In genomic region chr12:15584366-15585041, GRCh38 we compare ENCODE assay signal across 8 cellular contexts.
DNase-seq lines count a peak whose midpoint lies in the region; ATAC-seq and TF ChIP-seq lines count a peak whose summit lies in the region.

No MANE protein-coding gene starts in this region.

- peak; percentile 69 for DNase-seq in AG09319 (ENCODE audit: extremely low read depth, low read depth)
- peak; percentile 84 for DNase-seq in GM12865 (ENCODE audit: low read depth)
- DNase-seq in SW480 (ENCODE audit: low spot score) = peak; percentile 47
- DNase-seq in fibroblast of mammary gland (ENCODE audit: low read depth) = peak; percentile 83
- DNase-seq in pons (ENCODE audit: low spot score) = peak; percentile 91

- H3K4me3 ChIP-seq in GM12865 (ENCODE audit: low read depth, low read length) = no peak overlapping the region
- H3K4me3 ChIP-seq in fibroblast of mammary gland (ENCODE audit: control insufficient read depth, low read depth, low read length) = no peak overlapping the region

- ATAC-seq in GM21786 (IDR thresholded peaks at IDR 0.05; ENCODE audit: unreplicated experiment) (no peak), HG03196 (IDR thresholded peaks at IDR 0.05; ENCODE audit: unreplicated experiment) (no peak)

- TF ChIP-seq CTCF in AG09319 (IDR thresholded peaks at IDR 0.05; ENCODE audit: low read depth, low read length) = peak; percentile 72
- TF ChIP-seq CTCF in GM12865 (IDR thresholded peaks at IDR 0.05; ENCODE audit: insufficient read depth, low read depth, low read length, missing control alignments) = peak; percentile 67
- peak; percentile 78 for TF ChIP-seq CTCF in LNCAP (IDR thresholded peaks at IDR 0.05)
- peak; percentile 89 for TF ChIP-seq CTCF in fibroblast of mammary gland (conservative IDR thresholded peaks at IDR 0.05; ENCODE audit: control insufficient read depth, insufficient read depth, low read depth, low read length)
